ENCODE assay signal across 21 cellular contexts in genomic region chr9:84947412-84947972, GRCh38.
DNase-seq lines count a peak whose midpoint lies in the region; ATAC-seq and TF ChIP-seq lines count a peak whose summit lies in the region.
"Had no signal": no experiment of that assay in that cellular context is flagged by ENCODE, and none has a peak within 500 bp of the region (broad histone marks: within the 10 kb centered on the region; RNA-seq: fewer than 3 reads in every experiment).

No MANE protein-coding gene starts in this region.

- CTCF ChIA-PET in activated CD4-positive, alpha-beta memory T cell treated with anti-CD3 and anti-CD28 coated beads for 36 hours (lab: Charles Lee) = no interaction called here

- H3K27me3 Mint-ChIP-seq in activated CD4-positive, alpha-beta memory T cell treated with anti-CD3 and anti-CD28 coated beads for 36 hours = peaks cover 2% of the 10 kb centered on the region
- H3K27me3 Mint-ChIP-seq: central memory CD8-positive, alpha-beta T cell had no signal

- no peak overlapping the region for H3K27ac Mint-ChIP-seq in activated CD4-positive, alpha-beta memory T cell treated with anti-CD3 and anti-CD28 coated beads for 36 hours
- H3K27ac Mint-ChIP-seq: activated CD8-positive, alpha-beta memory T cell treated with anti-CD3 and anti-CD28 coated beads, Interleukin-2, amount 10 ng/mL, durations not matched to agents 7 days and 5 days; effector memory CD8-positive, alpha-beta T cell; stimulated activated naive CD8-positive, alpha-beta T cell treated with anti-CD3 and anti-CD28 coated beads, Interleukin-15, Interleukin-2, amounts not matched to agents 100 ng/mL and 50 ng/mL, for 24 hours; T-helper 2 cell treated with Interferon-gamma antibody and Interleukin-4, amounts not matched to agents 5 μg/mL and 100 μg/mL, for 36 hours had no signal

- H3K9me3 Mint-ChIP-seq in activated CD4-positive, alpha-beta memory T cell treated with anti-CD3 and anti-CD28 coated beads for 36 hours = no peaks in the 10 kb centered on the region
- H3K9me3 Mint-ChIP-seq: central memory CD8-positive, alpha-beta T cell; effector memory CD8-positive, alpha-beta T cell; stimulated activated naive CD8-positive, alpha-beta T cell treated with anti-CD3 and anti-CD28 coated beads, Interleukin-15, Interleukin-2, amounts not matched to agents 100 ng/mL and 50 ng/mL, for 24 hours; T-helper 2 cell treated with Interferon-gamma antibody and Interleukin-4, amounts not matched to agents 5 μg/mL and 100 μg/mL, for 36 hours had no signal

- POLR2A ChIA-PET in activated CD4-positive, alpha-beta memory T cell treated with anti-CD3 and anti-CD28 coated beads for 36 hours (lab: Charles Lee) = no interaction called here

- no peaks in the 10 kb centered on the region for H3K36me3 Mint-ChIP-seq in activated CD4-positive, alpha-beta memory T cell treated with anti-CD3 and anti-CD28 coated beads for 36 hours
- H3K36me3 Mint-ChIP-seq: activated CD8-positive, alpha-beta memory T cell treated with anti-CD3 and anti-CD28 coated beads, Interleukin-2, amount 10 ng/mL, durations not matched to agents 7 days and 5 days had no signal

- ATAC-seq in omental fat pad (ENCODE audit: low FRiP score) (peak; percentile 51), GM19324 (IDR thresholded peaks at IDR 0.05; ENCODE audit: low FRiP score, unreplicated experiment) (no peak)
- ATAC-seq: activated CD4-positive, CD25-positive, alpha-beta regulatory T cell treated with anti-CD3 and anti-CD28 coated beads, Interleukin-2, amount 50 U/mL, for 24 hours; activated CD8-positive, alpha-beta memory T cell treated with anti-CD3 and anti-CD28 coated beads, Interleukin-2, amount 10 ng/mL, durations not matched to agents 7 days and 5 days; effector memory CD8-positive, alpha-beta T cell had no signal

- no peak for TF ChIP-seq CTCF in omental fat pad (IDR thresholded peaks at IDR 0.05)

- DNase-seq in H4 (ENCODE audit: low spot score) (peak; percentile 58), T1000 (lab: John Stamatoyannopoulos, UW) (peak; percentile 35), globus pallidus (ENCODE audit: low spot score) (peak; percentile 36), omental fat pad (ENCODE audit: low spot score) (no peak)
- DNase-seq in activated naive CD4-positive, alpha-beta T cell treated with anti-CD3 and anti-CD28 coated beads, Interleukin-2, amount 50 U/mL, for 16 hours = no peak
- no peak for DNase-seq in activated CD4-positive, alpha-beta T cell treated with anti-CD3 and anti-CD28 coated beads for 48 hours
- DNase-seq in activated CD4-positive, alpha-beta memory T cell treated with anti-CD3 and anti-CD28 coated beads for 36 hours = no peak
- DNase-seq: activated CD8-positive, alpha-beta memory T cell treated with anti-CD3 and anti-CD28 coated beads, Interleukin-2, amount 10 ng/mL, durations not matched to agents 7 days and 5 days; activated effector memory CD4-positive, alpha-beta T cell treated with Interleukin-2 at 50 U/mL for 16 hours; effector memory CD8-positive, alpha-beta T cell; EL; kidney glomerular epithelial cell; NCI-H1092 treated with DMSO at 0.1 percent for 48 hours; NCI-H2081; stimulated activated CD4-positive, alpha-beta T cell treated with anti-CD3 and anti-CD28 coated beads, Interleukin-2, amount 100 ng/mL, for 24 hours; uterus had no signal

- H3K4me3 Mint-ChIP-seq in activated CD4-positive, alpha-beta memory T cell treated with anti-CD3 and anti-CD28 coated beads for 36 hours = no peak overlapping the region
- H3K4me3 Mint-ChIP-seq: activated CD8-positive, alpha-beta memory T cell treated with anti-CD3 and anti-CD28 coated beads, Interleukin-2, amount 10 ng/mL, durations not matched to agents 7 days and 5 days; central memory CD8-positive, alpha-beta T cell; effector memory CD8-positive, alpha-beta T cell; stimulated activated naive CD8-positive, alpha-beta T cell treated with anti-CD3 and anti-CD28 coated beads, Interleukin-15, Interleukin-2, amounts not matched to agents 100 ng/mL and 50 ng/mL, for 24 hours; T-helper 2 cell treated with Interferon-gamma antibody and Interleukin-4, amounts not matched to agents 5 μg/mL and 100 μg/mL, for 36 hours had no signal

- intact Hi-C loops in activated CD4-positive, alpha-beta memory T cell treated with anti-CD3 and anti-CD28 coated beads for 36 hours (cut with micrococcal nuclease) = no loop called here

- H3K4me1 Mint-ChIP-seq in activated CD4-positive, alpha-beta memory T cell treated with anti-CD3 and anti-CD28 coated beads for 36 hours (ENCODE audit: low read depth) = no peaks in the 10 kb centered on the region
- H3K4me1 Mint-ChIP-seq: activated CD8-positive, alpha-beta memory T cell treated with anti-CD3 and anti-CD28 coated beads, Interleukin-2, amount 10 ng/mL, durations not matched to agents 7 days and 5 days; central memory CD8-positive, alpha-beta T cell had no signal

Comparison
In these comparisons a context has a peak if more than half of its experiments do, and no peak if none do; other contexts are left out.
1. DNase-seq: peak in H4 (single experiment), T1000 (single experiment) and globus pallidus (single experiment); none in omental fat pad (single experiment), activated naive CD4-positive, alpha-beta T cell treated with anti-CD3 and anti-CD28 coated beads, Interleukin-2, amount 50 U/mL, for 16 hours (single experiment), activated CD4-positive, alpha-beta T cell treated with anti-CD3 and anti-CD28 coated beads for 48 hours (single experiment) and activated CD4-positive, alpha-beta memory T cell treated with anti-CD3 and anti-CD28 coated beads for 36 hours (single experiment).